In the genomic region with DNA sequence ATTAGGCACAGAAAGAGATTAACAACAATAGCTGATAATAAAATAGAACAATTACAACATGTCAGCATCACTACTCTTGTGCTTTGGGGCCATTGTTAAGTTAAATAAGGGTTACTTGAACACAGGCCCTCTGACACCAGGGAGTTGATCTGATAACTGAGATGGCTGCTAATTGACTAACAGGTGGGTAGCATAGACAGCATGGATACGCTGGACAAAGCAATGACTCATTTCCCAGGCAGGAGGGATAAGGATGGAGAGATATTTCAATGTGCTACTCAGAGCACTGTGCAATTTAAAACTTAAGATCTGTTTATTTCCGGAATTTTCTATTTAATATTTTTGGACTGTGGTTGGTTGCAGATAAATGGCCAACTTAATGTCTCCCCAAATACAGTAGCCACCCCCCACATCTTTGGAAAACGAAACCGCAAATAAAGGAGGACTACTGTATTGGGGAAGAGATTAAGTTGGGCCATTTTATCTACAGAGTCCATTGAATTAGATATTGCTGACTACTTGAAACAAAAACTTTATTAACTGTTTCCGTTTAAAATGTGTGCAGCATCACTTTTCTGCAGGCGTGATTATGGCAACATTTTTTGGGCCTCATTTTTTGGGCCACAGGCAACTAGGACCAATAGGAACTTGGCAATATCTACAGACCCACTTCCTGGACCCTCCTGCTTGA, we compare ENCODE assay signal across 2 cellular contexts.
A peak's percentile ranks its signal among the peaks of the same experiment; 100 is the strongest.
TF ChIP-seq lines count a peak whose summit lies in the region.

No MANE protein-coding gene starts in this region.

TF ChIP-seq in GM23338, 12 proteins besides CTCF, POLR2A, EP300 and RAD21 (continued from another document):
- TF ChIP-seq, protein P1, sequence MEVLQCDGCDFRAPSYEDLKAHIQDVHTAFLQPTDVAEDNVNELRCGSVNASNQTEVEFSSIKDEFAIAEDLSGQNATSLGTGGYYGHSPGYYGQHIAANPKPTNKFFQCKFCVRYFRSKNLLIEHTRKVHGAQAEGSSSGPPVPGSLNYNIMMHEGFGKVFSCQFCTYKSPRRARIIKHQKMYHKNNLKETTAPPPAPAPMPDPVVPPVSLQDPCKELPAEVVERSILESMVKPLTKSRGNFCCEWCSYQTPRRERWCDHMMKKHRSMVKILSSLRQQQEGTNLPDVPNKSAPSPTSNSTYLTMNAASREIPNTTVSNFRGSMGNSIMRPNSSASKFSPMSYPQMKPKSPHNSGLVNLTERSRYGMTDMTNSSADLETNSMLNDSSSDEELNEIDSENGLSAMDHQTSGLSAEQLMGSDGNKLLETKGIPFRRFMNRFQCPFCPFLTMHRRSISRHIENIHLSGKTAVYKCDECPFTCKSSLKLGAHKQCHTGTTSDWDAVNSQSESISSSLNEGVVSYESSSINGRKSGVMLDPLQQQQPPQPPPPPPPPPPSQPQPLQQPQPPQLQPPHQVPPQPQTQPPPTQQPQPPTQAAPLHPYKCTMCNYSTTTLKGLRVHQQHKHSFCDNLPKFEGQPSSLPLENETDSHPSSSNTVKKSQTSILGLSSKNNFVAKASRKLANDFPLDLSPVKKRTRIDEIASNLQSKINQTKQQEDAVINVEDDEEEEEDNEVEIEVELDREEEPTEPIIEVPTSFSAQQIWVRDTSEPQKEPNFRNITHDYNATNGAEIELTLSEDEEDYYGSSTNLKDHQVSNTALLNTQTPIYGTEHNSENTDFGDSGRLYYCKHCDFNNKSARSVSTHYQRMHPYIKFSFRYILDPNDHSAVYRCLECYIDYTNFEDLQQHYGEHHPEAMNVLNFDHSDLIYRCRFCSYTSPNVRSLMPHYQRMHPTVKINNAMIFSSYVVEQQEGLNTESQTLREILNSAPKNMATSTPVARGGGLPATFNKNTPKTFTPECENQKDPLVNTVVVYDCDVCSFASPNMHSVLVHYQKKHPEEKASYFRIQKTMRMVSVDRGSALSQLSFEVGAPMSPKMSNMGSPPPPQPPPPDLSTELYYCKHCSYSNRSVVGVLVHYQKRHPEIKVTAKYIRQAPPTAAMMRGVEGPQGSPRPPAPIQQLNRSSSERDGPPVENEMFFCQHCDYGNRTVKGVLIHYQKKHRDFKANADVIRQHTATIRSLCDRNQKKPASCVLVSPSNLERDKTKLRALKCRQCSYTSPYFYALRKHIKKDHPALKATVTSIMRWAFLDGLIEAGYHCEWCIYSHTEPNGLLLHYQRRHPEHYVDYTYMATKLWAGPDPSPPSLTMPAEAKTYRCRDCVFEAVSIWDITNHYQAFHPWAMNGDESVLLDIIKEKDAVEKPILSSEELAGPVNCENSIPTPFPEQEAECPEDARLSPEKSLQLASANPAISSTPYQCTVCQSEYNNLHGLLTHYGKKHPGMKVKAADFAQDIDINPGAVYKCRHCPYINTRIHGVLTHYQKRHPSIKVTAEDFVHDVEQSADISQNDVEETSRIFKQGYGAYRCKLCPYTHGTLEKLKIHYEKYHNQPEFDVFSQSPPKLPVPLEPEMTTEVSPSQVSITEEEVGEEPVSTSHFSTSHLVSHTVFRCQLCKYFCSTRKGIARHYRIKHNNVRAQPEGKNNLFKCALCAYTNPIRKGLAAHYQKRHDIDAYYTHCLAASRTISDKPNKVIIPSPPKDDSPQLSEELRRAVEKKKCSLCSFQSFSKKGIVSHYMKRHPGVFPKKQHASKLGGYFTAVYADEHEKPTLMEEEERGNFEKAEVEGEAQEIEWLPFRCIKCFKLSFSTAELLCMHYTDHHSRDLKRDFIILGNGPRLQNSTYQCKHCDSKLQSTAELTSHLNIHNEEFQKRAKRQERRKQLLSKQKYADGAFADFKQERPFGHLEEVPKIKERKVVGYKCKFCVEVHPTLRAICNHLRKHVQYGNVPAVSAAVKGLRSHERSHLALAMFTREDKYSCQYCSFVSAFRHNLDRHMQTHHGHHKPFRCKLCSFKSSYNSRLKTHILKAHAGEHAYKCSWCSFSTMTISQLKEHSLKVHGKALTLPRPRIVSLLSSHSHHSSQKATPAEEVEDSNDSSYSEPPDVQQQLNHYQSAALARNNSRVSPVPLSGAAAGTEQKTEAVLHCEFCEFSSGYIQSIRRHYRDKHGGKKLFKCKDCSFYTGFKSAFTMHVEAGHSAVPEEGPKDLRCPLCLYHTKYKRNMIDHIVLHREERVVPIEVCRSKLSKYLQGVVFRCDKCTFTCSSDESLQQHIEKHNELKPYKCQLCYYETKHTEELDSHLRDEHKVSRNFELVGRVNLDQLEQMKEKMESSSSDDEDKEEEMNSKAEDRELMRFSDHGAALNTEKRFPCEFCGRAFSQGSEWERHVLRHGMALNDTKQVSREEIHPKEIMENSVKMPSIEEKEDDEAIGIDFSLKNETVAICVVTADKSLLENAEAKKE (CRISPR knock-in tag; IDR thresholded peaks at IDR 0.05), result no peak
- TF ChIP-seq CREB1 (CRISPR knock-in tag; IDR thresholded peaks at IDR 0.05; ENCODE audit: low read depth) (no peak), JUNB (IDR thresholded peaks at IDR 0.05; ENCODE audit: unreplicated experiment) (no peak)
TF ChIP-seq in GM23338: peak in this region for 0.

TF ChIP-seq in K562, 482 proteins besides CTCF, POLR2A, EP300 and RAD21 (continued from another document and continues in another):
- TF ChIP-seq STAT5A (IDR thresholded peaks at IDR 0.05; ENCODE audit: borderline replicate concordance, low read length) (peak; percentile 45; the same call in 1 of the 2 replicates), HLTF (IDR thresholded peaks at IDR 0.05) (no peak), NCOA6 (IDR thresholded peaks at IDR 0.05) (no peak), HNRNPH1 (optimal IDR thresholded peaks at IDR 0.05; ENCODE audit: low read depth, low read length) (no peak), ZNF436 (CRISPR knock-in tag; IDR thresholded peaks at IDR 0.05) (no peak), DPF2 (IDR thresholded peaks at IDR 0.05) (peak; percentile 90), TOE1 (IDR thresholded peaks at IDR 0.05; ENCODE audit: borderline replicate concordance) (no peak), TOE1 (CRISPR knock-in tag; IDR thresholded peaks at IDR 0.05; ENCODE audit: borderline replicate concordance, low read depth) (no peak), MAZ (CRISPR knock-in tag; conservative IDR thresholded peaks at IDR 0.05 in 1 of 2, IDR thresholded peaks at IDR 0.05 in 1 of 2) (no peak), ZNF239 (CRISPR knock-in tag; IDR thresholded peaks at IDR 0.05) (no peak), ZNF316 (IDR thresholded peaks at IDR 0.05) (peak; percentile 69; the same call in 1 of the 2 replicates), SNIP1 (IDR thresholded peaks at IDR 0.05; ENCODE audit: low read depth) (no peak), ARID1B (IDR thresholded peaks at IDR 0.05) (peak; percentile 91), SMARCC2 (IDR thresholded peaks at IDR 0.05; ENCODE audit: low read depth) (peak; percentile 79), FOXJ3 (CRISPR knock-in tag; IDR thresholded peaks at IDR 0.05) (no peak), SMAD1 (IDR thresholded peaks at IDR 0.05; ENCODE audit: low read depth, low read length, partially characterized antibody) (no peak), SPI1 (IDR thresholded peaks at IDR 0.05; ENCODE audit: borderline replicate concordance, low read depth, low read length) (no peak), NFE2 (IDR thresholded peaks at IDR 0.05; ENCODE audit: low read depth) (0 out of 2 replicates have a peak, but pooled peaks have one; percentile 33), PCBP2 (IDR thresholded peaks at IDR 0.05; ENCODE audit: low read depth, low read length, poor library complexity, severe bottlenecking) (no peak), ZNF121 (CRISPR knock-in tag; conservative IDR thresholded peaks at IDR 0.05) (no peak), KDM1A (IDR thresholded peaks at IDR 0.05) (peak; percentile 48 to 56), ZNF124 (CRISPR knock-in tag; IDR thresholded peaks at IDR 0.05) (no peak), IRF2 (CRISPR knock-in tag; IDR thresholded peaks at IDR 0.05) (no peak), ZNF695 (CRISPR knock-in tag; IDR thresholded peaks at IDR 0.05) (no peak)
- TF ChIP-seq, protein P2, sequence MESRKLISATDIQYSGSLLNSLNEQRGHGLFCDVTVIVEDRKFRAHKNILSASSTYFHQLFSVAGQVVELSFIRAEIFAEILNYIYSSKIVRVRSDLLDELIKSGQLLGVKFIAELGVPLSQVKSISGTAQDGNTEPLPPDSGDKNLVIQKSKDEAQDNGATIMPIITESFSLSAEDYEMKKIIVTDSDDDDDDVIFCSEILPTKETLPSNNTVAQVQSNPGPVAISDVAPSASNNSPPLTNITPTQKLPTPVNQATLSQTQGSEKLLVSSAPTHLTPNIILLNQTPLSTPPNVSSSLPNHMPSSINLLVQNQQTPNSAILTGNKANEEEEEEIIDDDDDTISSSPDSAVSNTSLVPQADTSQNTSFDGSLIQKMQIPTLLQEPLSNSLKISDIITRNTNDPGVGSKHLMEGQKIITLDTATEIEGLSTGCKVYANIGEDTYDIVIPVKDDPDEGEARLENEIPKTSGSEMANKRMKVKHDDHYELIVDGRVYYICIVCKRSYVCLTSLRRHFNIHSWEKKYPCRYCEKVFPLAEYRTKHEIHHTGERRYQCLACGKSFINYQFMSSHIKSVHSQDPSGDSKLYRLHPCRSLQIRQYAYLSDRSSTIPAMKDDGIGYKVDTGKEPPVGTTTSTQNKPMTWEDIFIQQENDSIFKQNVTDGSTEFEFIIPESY (CRISPR knock-in tag; IDR thresholded peaks at IDR 0.05), result no peak
- TF ChIP-seq, protein P3, sequence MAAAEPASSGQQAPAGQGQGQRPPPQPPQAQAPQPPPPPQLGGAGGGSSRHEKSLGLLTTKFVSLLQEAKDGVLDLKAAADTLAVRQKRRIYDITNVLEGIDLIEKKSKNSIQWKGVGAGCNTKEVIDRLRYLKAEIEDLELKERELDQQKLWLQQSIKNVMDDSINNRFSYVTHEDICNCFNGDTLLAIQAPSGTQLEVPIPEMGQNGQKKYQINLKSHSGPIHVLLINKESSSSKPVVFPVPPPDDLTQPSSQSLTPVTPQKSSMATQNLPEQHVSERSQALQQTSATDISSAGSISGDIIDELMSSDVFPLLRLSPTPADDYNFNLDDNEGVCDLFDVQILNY (CRISPR knock-in tag; IDR thresholded peaks at IDR 0.05), result no peak
- TF ChIP-seq, protein P4, sequence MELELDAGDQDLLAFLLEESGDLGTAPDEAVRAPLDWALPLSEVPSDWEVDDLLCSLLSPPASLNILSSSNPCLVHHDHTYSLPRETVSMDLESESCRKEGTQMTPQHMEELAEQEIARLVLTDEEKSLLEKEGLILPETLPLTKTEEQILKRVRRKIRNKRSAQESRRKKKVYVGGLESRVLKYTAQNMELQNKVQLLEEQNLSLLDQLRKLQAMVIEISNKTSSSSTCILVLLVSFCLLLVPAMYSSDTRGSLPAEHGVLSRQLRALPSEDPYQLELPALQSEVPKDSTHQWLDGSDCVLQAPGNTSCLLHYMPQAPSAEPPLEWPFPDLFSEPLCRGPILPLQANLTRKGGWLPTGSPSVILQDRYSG (tag; conservative IDR thresholded peaks at IDR 0.05; ENCODE audit: low read depth), result no peak
- TF ChIP-seq, protein P5, sequence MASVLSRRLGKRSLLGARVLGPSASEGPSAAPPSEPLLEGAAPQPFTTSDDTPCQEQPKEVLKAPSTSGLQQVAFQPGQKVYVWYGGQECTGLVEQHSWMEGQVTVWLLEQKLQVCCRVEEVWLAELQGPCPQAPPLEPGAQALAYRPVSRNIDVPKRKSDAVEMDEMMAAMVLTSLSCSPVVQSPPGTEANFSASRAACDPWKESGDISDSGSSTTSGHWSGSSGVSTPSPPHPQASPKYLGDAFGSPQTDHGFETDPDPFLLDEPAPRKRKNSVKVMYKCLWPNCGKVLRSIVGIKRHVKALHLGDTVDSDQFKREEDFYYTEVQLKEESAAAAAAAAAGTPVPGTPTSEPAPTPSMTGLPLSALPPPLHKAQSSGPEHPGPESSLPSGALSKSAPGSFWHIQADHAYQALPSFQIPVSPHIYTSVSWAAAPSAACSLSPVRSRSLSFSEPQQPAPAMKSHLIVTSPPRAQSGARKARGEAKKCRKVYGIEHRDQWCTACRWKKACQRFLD (CRISPR knock-in tag; IDR thresholded peaks at IDR 0.05), result no peak
- TF ChIP-seq, protein P6, sequence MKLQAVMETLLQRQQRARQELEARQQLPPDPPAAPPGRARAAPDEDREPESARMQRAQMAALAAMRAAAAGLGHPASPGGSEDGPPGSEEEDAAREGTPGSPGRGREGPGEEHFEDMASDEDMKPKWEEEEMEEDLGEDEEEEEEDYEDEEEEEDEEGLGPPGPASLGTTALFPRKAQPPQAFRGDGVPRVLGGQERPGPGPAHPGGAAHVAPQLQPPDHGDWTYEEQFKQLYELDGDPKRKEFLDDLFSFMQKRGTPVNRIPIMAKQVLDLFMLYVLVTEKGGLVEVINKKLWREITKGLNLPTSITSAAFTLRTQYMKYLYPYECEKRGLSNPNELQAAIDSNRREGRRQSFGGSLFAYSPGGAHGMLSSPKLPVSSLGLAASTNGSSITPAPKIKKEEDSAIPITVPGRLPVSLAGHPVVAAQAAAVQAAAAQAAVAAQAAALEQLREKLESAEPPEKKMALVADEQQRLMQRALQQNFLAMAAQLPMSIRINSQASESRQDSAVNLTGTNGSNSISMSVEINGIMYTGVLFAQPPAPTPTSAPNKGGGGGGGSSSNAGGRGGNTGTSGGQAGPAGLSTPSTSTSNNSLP (IDR thresholded peaks at IDR 0.05; ENCODE audit: borderline replicate concordance, low read depth, low read length), result 0 out of 2 replicates have a peak, but pooled peaks have one; percentile 14
- TF ChIP-seq, protein P7, sequence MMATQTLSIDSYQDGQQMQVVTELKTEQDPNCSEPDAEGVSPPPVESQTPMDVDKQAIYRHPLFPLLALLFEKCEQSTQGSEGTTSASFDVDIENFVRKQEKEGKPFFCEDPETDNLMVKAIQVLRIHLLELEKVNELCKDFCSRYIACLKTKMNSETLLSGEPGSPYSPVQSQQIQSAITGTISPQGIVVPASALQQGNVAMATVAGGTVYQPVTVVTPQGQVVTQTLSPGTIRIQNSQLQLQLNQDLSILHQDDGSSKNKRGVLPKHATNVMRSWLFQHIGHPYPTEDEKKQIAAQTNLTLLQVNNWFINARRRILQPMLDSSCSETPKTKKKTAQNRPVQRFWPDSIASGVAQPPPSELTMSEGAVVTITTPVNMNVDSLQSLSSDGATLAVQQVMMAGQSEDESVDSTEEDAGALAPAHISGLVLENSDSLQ (IDR thresholded peaks at IDR 0.05), result peak; percentile 27; the same call in 1 of the 2 replicates
- TF ChIP-seq, protein P8, sequence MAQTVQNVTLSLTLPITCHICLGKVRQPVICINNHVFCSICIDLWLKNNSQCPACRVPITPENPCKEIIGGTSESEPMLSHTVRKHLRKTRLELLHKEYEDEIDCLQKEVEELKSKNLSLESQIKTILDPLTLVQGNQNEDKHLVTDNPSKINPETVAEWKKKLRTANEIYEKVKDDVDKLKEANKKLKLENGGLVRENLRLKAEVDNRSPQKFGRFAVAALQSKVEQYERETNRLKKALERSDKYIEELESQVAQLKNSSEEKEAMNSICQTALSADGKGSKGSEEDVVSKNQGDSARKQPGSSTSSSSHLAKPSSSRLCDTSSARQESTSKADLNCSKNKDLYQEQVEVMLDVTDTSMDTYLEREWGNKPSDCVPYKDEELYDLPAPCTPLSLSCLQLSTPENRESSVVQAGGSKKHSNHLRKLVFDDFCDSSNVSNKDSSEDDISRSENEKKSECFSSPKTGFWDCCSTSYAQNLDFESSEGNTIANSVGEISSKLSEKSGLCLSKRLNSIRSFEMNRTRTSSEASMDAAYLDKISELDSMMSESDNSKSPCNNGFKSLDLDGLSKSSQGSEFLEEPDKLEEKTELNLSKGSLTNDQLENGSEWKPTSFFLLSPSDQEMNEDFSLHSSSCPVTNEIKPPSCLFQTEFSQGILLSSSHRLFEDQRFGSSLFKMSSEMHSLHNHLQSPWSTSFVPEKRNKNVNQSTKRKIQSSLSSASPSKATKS (CRISPR knock-in tag; IDR thresholded peaks at IDR 0.05), result no peak
- TF ChIP-seq, protein P9, sequence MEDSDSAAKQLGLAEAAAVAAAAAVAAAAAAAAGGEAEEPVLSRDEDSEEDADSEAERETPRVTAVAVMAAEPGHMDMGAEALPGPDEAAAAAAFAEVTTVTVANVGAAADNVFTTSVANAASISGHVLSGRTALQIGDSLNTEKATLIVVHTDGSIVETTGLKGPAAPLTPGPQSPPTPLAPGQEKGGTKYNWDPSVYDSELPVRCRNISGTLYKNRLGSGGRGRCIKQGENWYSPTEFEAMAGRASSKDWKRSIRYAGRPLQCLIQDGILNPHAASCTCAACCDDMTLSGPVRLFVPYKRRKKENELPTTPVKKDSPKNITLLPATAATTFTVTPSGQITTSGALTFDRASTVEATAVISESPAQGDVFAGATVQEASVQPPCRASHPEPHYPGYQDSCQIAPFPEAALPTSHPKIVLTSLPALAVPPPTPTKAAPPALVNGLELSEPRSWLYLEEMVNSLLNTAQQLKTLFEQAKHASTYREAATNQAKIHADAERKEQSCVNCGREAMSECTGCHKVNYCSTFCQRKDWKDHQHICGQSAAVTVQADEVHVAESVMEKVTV (CRISPR knock-in tag; IDR thresholded peaks at IDR 0.05), result no peak
